Comparison of ENCODE assay signal across 20 cellular contexts in the genomic region with DNA sequence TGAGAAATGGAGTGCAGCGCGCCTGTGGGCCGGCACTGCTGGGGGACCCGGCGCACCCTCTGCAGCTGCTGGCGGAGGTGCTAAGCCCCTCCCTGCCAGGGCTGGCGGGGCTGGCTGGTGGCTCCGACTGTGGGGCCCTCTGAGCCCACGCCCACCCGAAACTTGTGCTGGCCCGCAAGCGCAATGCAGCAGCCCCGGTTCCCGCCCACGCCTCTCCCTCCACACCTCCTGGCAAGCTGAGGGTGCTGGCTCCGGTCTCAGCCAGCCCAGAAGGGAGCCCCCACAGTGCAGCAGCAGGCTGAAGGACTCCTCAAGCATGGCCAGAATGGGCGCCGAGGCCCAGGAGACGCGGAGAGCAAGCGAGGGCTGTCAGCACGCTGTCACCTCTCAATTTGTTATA.
DNase-seq lines count a peak whose midpoint lies in the region; FAIRE-seq and TF ChIP-seq lines count a peak whose summit lies in the region.
"Had no signal": no experiment of that assay in that cellular context is flagged by ENCODE, and none has a peak within 500 bp of the region (broad histone marks: within the 10 kb centered on the region; RNA-seq: fewer than 3 reads in every experiment).

No MANE protein-coding gene starts in this region.

- no peak for TF ChIP-seq CTCF in A673 (conservative IDR thresholded peaks at IDR 0.05; ENCODE audit: low read depth, low read length)
- no peak for TF ChIP-seq CTCF in glutamatergic neuron (IDR thresholded peaks at IDR 0.05; ENCODE audit: partially characterized antibody, unreplicated experiment)

- H3K27me3 ChIP-seq in A673 (replicated peaks; ENCODE audit: insufficient read depth, low read depth, low read length, poor library complexity) (no peaks in the 10 kb centered on the region), H7 (ENCODE audit: control insufficient read depth, insufficient read depth, low read length) (no peaks in the 10 kb centered on the region), neuronal stem cell (ENCODE audit: control insufficient read depth in 3 of 3, insufficient read depth in 3 of 3, low read depth in 1 of 3, low read length in 3 of 3) (no peaks in the 10 kb centered on the region)

- peaks cover 2% of the 10 kb centered on the region for H3K9me3 Mint-ChIP-seq in glutamatergic neuron (ENCODE audit: unreplicated experiment)

- no peak overlapping the region for H3K18ac ChIP-seq in neuronal stem cell (ENCODE audit: low read length)

- H3K36me3 ChIP-seq in A673 (ENCODE audit: insufficient read depth, low read length, poor library complexity, severe bottlenecking) = no peaks in the 10 kb centered on the region
- no peaks in the 10 kb centered on the region for H3K36me3 ChIP-seq in H7 (replicated peaks; ENCODE audit: control insufficient read depth, insufficient read depth, low read length)
- H3K36me3 ChIP-seq in neuronal stem cell (replicated peaks in 1 of 2; ENCODE audit: control insufficient read depth in 2 of 2, insufficient read depth in 2 of 2, low read length in 2 of 2) = no peaks in the 10 kb centered on the region
- H3K36me3 ChIP-seq: HAP-1 had no signal

- H2AFZ ChIP-seq in neuronal stem cell (ENCODE audit: low read length) = no peak overlapping the region
- H2AFZ ChIP-seq: GM23338 had no signal

- intact Hi-C loops in A673 (cut with micrococcal nuclease; ENCODE audit: unreplicated experiment) = loop anchor here (5.0 kb wide), 1 partner anchor 142 kb away; no protein-coding TSS in a partner anchor

- no peak overlapping the region for H2BK15ac ChIP-seq in neuronal stem cell (ENCODE audit: low read length)

- no CpG with 5 or more reads among the region's 22 CpGs for WGBS in neuronal stem cell (ENCODE audit: extremely low coverage in 2 of 2, insufficient read length in 2 of 2, insufficient replicate concordance in 1 of 2), 2 donors

- peak overlapping the region; percentile 43 for H4K8ac ChIP-seq in neuronal stem cell (ENCODE audit: low read depth, low read length)

- H4K91ac ChIP-seq in neuronal stem cell (ENCODE audit: low read depth, low read length, poor library complexity) = no peak overlapping the region

- no TSS peak for BruUV-seq in A673 (replicated peaks; lab: Mats Ljungman, UMichigan)

- H3K9me3 ChIP-seq in A673 (ENCODE audit: low read depth, low read length, poor library complexity, severe bottlenecking) = no peaks in the 10 kb centered on the region
- no peaks in the 10 kb centered on the region for H3K9me3 ChIP-seq in neuronal stem cell (replicated peaks in 1 of 2; ENCODE audit: control insufficient read depth in 2 of 2, insufficient read depth in 1 of 2, low read depth in 1 of 2, low read length in 2 of 2)
- H3K9me3 ChIP-seq: HAP-1 had no signal

- H2BK5ac ChIP-seq in neuronal stem cell (ENCODE audit: low read length) = no peak overlapping the region

- H3K27ac ChIP-seq in A673 (ENCODE audit: low read depth, low read length, poor library complexity, severe bottlenecking) (no peak overlapping the region), neuronal stem cell (replicated peaks; ENCODE audit: low read length) (no peak overlapping the region)
- H3K27ac ChIP-seq: C4-2B had no signal

- H2BK120ac ChIP-seq in neuronal stem cell (ENCODE audit: low read depth, low read length) = no peak overlapping the region

- H3K14ac ChIP-seq in neuronal stem cell (ENCODE audit: low read length) = no peak overlapping the region

- no peak overlapping the region for H3K27ac Mint-ChIP-seq in glutamatergic neuron (ENCODE audit: unreplicated experiment)
- H3K27ac Mint-ChIP-seq: CD4-positive, alpha-beta T cell; GM23338; IgD-negative memory B cell had no signal

- CTCF ChIA-PET in A673 (lab: Charles Lee) = no interaction called here

- no peaks in the 10 kb centered on the region for H3K79me1 ChIP-seq in neuronal stem cell (ENCODE audit: low read depth, low read length)

- H3K4me3 Mint-ChIP-seq in glutamatergic neuron (ENCODE audit: unreplicated experiment) = no peak overlapping the region
- H3K4me3 Mint-ChIP-seq: CD4-positive, alpha-beta T cell; GM23338; IgD-negative memory B cell had no signal

- peak; percentile 26 for DNase-seq in A673 (ENCODE audit: low spot score)
- DNase-seq in H7 = peak; percentile 15
- peak; percentile 32 for DNase-seq in NCI-H2171 (lab: John Stamatoyannopoulos, UW)
- no peak for DNase-seq in neuronal stem cell (ENCODE audit: low spot score)
- no peak for DNase-seq in glutamatergic neuron
- no peak for DNase-seq in urothelium cell line (ENCODE audit: low spot score)
- DNase-seq in dermis blood vessel endothelial cell = no peak
- DNase-seq in COR-L47 (lab: John Stamatoyannopoulos, UW) = no peak
- DNase-seq: AML-193; CD4-positive, alpha-beta T cell; DMS53; GDM1; KBM-7 had no signal

- H3K4me1 ChIP-seq in A673 (ENCODE audit: insufficient read depth, low read length, poor library complexity, severe bottlenecking) = peaks cover 24% of the 10 kb centered on the region
- H3K4me1 ChIP-seq in neuronal stem cell (ENCODE audit: control insufficient read depth in 2 of 2, insufficient read depth in 1 of 2, low read depth in 1 of 2, low read length in 2 of 2) = no peaks in the 10 kb centered on the region
- H3K4me1 ChIP-seq: HAP-1 had no signal

- H3K4ac ChIP-seq in neuronal stem cell (ENCODE audit: low read length) = no peak overlapping the region

- peaks cover 9% of the 10 kb centered on the region for H3K4me1 Mint-ChIP-seq in glutamatergic neuron (ENCODE audit: low read depth, unreplicated experiment)
- H3K4me1 Mint-ChIP-seq: GM23338, IgD-negative memory B cell had no signal

- POLR2A ChIA-PET in A673 (lab: Charles Lee; ENCODE audit: low non-redundant PET) = no interaction called here

- H3K4me2 ChIP-seq in neuronal stem cell (ENCODE audit: insufficient read depth, low read length, poor library complexity, severe bottlenecking) = no peak overlapping the region
- H3K4me2 ChIP-seq: GM23338 had no signal

- H2BK12ac ChIP-seq in neuronal stem cell (ENCODE audit: low read length) = no peak overlapping the region

- H3K36me3 Mint-ChIP-seq in glutamatergic neuron (ENCODE audit: unreplicated experiment) = no peaks in the 10 kb centered on the region
- H3K36me3 Mint-ChIP-seq: IgD-negative memory B cell had no signal

- H3K4me3 ChIP-seq in A673 (ENCODE audit: low read depth, low read length, poor library complexity, severe bottlenecking) = no peak overlapping the region
- no peak overlapping the region for H3K4me3 ChIP-seq in H7 (ENCODE audit: insufficient read depth, low read depth, low read length)
- H3K4me3 ChIP-seq in neuronal stem cell (ENCODE audit: low read length in 2 of 2) = no peak overlapping the region
- H3K4me3 ChIP-seq: GM23338, HAP-1 had no signal

- no peak for FAIRE-seq in urothelium cell line (lab: Jason Lieb, UNC)
- FAIRE-seq: GM12892, GM18507, HepG2 had no signal

- H2AK5ac ChIP-seq in neuronal stem cell (ENCODE audit: low read depth, low read length) = no peak overlapping the region

- no peaks in the 10 kb centered on the region for H3K27me3 Mint-ChIP-seq in glutamatergic neuron (ENCODE audit: unreplicated experiment)
- H3K27me3 Mint-ChIP-seq: CD4-positive, alpha-beta T cell; IgD-negative memory B cell had no signal

- no peak overlapping the region for H3K9ac ChIP-seq in neuronal stem cell (ENCODE audit: low read depth, low read length, poor library complexity)

- H3K23ac ChIP-seq in neuronal stem cell (ENCODE audit: low read depth, low read length, poor library complexity) = no peak overlapping the region

Comparison
In these comparisons a context has a peak if more than half of its experiments do, and no peak if none do; other contexts are left out.
1. DNase-seq: peak in A673 (single experiment), H7 (single experiment) and NCI-H2171 (single experiment); none in neuronal stem cell (single experiment), glutamatergic neuron (single experiment), urothelium cell line (single experiment), dermis blood vessel endothelial cell (single experiment) and COR-L47 (single experiment).